In the genomic region with DNA sequence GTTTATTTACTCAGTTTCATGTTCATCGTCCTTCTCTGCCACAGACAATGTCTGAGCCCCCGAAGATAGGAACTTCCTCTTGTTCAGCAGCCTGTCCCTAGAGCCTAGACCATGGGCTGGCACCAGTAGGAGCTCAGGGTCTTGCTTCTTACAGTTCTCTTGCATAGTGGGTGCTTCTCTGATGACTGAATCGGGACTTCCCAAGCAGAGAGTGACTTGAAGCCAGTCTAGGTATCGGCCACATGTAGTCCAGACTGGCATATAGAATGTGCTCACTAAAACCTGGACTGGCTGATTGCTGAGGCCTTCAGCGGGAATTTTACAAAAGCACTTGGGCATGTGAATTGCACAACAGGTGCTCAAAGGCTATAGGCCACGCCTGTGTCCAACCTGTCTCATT, we compare ENCODE assay signal across 21 cellular contexts. TPM values are rescaled to one million over a fixed set of nuclear protein-coding genes. Genes with fewer than 3 reads are reported as not detected.
"Had no signal": no experiment of that assay in that cellular context is flagged by ENCODE, and none has a peak within 500 bp of the region (broad histone marks: within the 10 kb centered on the region; RNA-seq: fewer than 3 reads in every experiment).

No MANE protein-coding gene starts in this region.

- H3K27me3 ChIP-seq: left lung had no signal

- H3K27ac Mint-ChIP-seq: activated naive CD4-positive, alpha-beta T cell treated with anti-CD3 and anti-CD28 coated beads for 36 hours; activated T-cell treated with anti-CD3 and anti-CD28 coated beads, Interleukin-2, amount 50 U/mL, for 72 hours; naive thymus-derived CD8-positive, alpha-beta T cell; progenitor cell of endocrine pancreas; stimulated activated naive CD8-positive, alpha-beta T cell treated with anti-CD3 and anti-CD28 coated beads, Interleukin-15, Interleukin-2, amounts not matched to agents 100 ng/mL and 50 ng/mL, for 24 hours had no signal

- ATAC-seq: activated T-cell treated with anti-CD3 and anti-CD28 coated beads, Interleukin-2, amount 50 U/mL, for 72 hours; heart right ventricle; left lung; naive thymus-derived CD8-positive, alpha-beta T cell had no signal

- H3K36me3 Mint-ChIP-seq: naive thymus-derived CD8-positive, alpha-beta T cell had no signal

- H3K27ac ChIP-seq: epithelial cell of prostate, heart right ventricle, left lung, tibial artery had no signal

- H3K36me3 ChIP-seq: heart right ventricle, left lung, tibial artery had no signal

- H3K27me3 Mint-ChIP-seq: stimulated activated naive CD8-positive, alpha-beta T cell treated with anti-CD3 and anti-CD28 coated beads, Interleukin-15, Interleukin-2, amounts not matched to agents 100 ng/mL and 50 ng/mL, for 24 hours had no signal

- H3K9me3 ChIP-seq: heart right ventricle, left lung, tibial artery had no signal

- H3K4me3 ChIP-seq: heart right ventricle, left lung, lung, tibial artery had no signal

- DNase-seq: activated CD4-positive, alpha-beta T cell treated with anti-CD3 and anti-CD28 coated beads for 4 hours; activated CD4-positive, alpha-beta T cell treated with anti-CD3 and anti-CD28 coated beads, Interleukin-2, amount 50 U/mL, for 48 hours; activated CD4-positive, CD25-positive, alpha-beta regulatory T cell; activated CD8-positive, alpha-beta memory T cell treated with anti-CD3 and anti-CD28 coated beads, Interleukin-2, amount 50 U/mL, for 48 hours; activated effector memory CD4-positive, alpha-beta T cell treated with Interleukin-2 at 50 U/mL for 16 hours; activated naive CD4-positive, alpha-beta T cell treated with anti-CD3 and anti-CD28 coated beads for 36 hours; activated T-cell treated with anti-CD3 and anti-CD28 coated beads, Interleukin-2, amount 50 U/mL, for 72 hours; cerebellar nuclear complex; cortex of kidney; heart right ventricle; kidney; left lung; naive thymus-derived CD8-positive, alpha-beta T cell; stimulated activated CD4-positive, alpha-beta T cell treated with anti-CD3 and anti-CD28 coated beads, Interleukin-4, amount 100 ng/mL, for 4 hours; T-helper 1 cell; tibial artery had no signal

- H3K4me1 ChIP-seq: left lung, tibial artery had no signal

- H3K9me3 Mint-ChIP-seq: activated naive CD4-positive, alpha-beta T cell treated with anti-CD3 and anti-CD28 coated beads for 36 hours; activated T-cell treated with anti-CD3 and anti-CD28 coated beads, Interleukin-2, amount 50 U/mL, for 72 hours; naive thymus-derived CD8-positive, alpha-beta T cell; stimulated activated naive CD8-positive, alpha-beta T cell treated with anti-CD3 and anti-CD28 coated beads, Interleukin-15, Interleukin-2, amounts not matched to agents 100 ng/mL and 50 ng/mL, for 24 hours had no signal

- H3K4me3 Mint-ChIP-seq: activated naive CD4-positive, alpha-beta T cell treated with anti-CD3 and anti-CD28 coated beads for 36 hours; activated T-cell treated with anti-CD3 and anti-CD28 coated beads, Interleukin-2, amount 50 U/mL, for 72 hours; naive thymus-derived CD8-positive, alpha-beta T cell; stimulated activated naive CD8-positive, alpha-beta T cell treated with anti-CD3 and anti-CD28 coated beads, Interleukin-15, Interleukin-2, amounts not matched to agents 100 ng/mL and 50 ng/mL, for 24 hours had no signal

RNA-seq across cellular contexts. Expression of gene PRDM1, which starts 52.0 kb away (rescaled TPM):
- total RNA-seq: osteocyte had no signal
